8 cellular contexts compared by ENCODE assay signal in the genomic region with DNA sequence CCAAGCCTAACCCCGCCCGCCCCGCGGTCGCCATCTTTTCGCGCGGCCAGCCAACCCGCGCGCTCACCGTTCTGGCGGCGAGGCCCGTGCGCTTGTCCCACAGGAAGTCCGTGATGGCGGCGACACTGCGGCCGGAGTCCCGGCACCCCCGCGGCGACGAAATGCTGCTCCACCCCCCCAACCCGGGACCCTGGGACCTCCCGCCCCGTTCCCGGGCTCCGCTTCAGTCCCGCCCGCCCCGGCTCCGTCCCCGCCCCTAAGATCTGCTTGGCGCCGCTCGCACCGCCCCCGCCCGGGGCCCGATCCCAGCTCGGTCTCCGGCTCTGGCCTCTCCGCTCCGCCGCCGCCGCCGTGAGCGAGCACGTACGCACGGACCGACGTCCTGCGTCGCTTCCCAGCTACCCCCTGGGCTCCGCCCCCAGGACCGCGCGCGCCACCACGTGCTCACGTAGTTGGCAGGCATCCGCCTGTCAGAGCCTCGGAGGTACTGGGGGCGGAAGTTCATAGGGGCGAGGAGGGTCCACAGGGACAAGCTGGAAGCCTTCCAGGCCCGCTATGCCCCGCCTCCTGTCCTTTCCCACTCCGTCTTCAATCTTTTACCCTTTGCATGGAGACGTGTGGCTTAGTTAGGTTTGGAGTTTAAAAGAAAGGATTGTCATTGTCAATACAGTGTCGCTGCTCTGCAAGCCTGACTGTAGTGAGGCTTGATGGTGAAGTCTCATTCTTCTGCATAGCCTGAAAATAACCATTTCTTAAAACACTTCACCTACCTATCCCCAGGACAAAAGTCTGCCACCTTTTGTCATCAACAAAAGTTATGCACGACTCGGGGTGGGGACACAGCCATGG. TPM values are rescaled to one million over a fixed set of nuclear protein-coding genes. Genes with fewer than 3 reads are reported as not detected.
DNase-seq lines count a peak whose midpoint lies in the region; ATAC-seq, FAIRE-seq and TF ChIP-seq lines count a peak whose summit lies in the region.

A gene (minus strand): TSS at position 371 of the 849 bp plus-strand sequence. CDS start 2,527 bp downstream, outside the sequence.

- CTCF ChIA-PET in T-cell (lab: Charles Lee) = interaction anchor here (0.5 to 1.3 kb wide), 12 partner anchors 8 to 834 kb away, joined by 3 to 12 read pairs (median 4); a partner anchor contains a TSS

- H3K9me3 ChIP-seq in adipocyte (ENCODE audit: control insufficient read depth, low read length) (no peaks in the 10 kb centered on the region), cardiac muscle cell (ENCODE audit: low read depth) (no peaks in the 10 kb centered on the region), transverse colon (no peaks in the 10 kb centered on the region)

- peak within 1 kb of the TSS; percentile 83 for H3K4me3 ChIP-seq in adipocyte (ENCODE audit: low read length)
- H3K4me3 ChIP-seq in cardiac muscle cell = peak within 1 kb of the TSS; percentile 78
- peak within 1 kb of the TSS; percentile 72 to 95 (median 92) for H3K4me3 ChIP-seq in transverse colon

- H3K4me1 ChIP-seq in adipocyte (ENCODE audit: control insufficient read depth, insufficient read depth, low read length) (peaks cover 19% of the 10 kb centered on the region), cardiac muscle cell (ENCODE audit: low read depth) (peaks cover 11% of the 10 kb centered on the region), transverse colon (peaks cover 9 to 37% (median 28%) of the 10 kb centered on the region in 4 donors)

- H3K27ac Mint-ChIP-seq in T-cell = peak within 1 kb of the TSS; percentile 91 to 92

- peak within 1 kb of the TSS; percentile 86 for H3K9ac ChIP-seq in adipocyte (ENCODE audit: low read length)

- no peak for TF ChIP-seq EP300 in transverse colon (IDR thresholded peaks at IDR 0.05; ENCODE audit: low read depth)

- TF ChIP-seq CTCF in cardiac muscle cell (IDR thresholded peaks at IDR 0.05; ENCODE audit: low read depth, low read length) (no peak), transverse colon (IDR thresholded peaks at IDR 0.05) (no peak)

- in situ Hi-C loops in transverse colon (cut with MboI; ENCODE audit: low pct_ligation_motif_present in 1 of 4, low pct_unique_long_range_greater_than_20kb in 1 of 4, low sequenced_read_pairs in 3 of 4) = loop anchor here in 3 of 4 donors (10.0 to 25.0 kb wide), 2 partner anchors 51 to 314 kb away; a partner anchor contains a TSS

- H3K36me3 ChIP-seq in adipocyte (ENCODE audit: control insufficient read depth, insufficient read depth, low read length, severe bottlenecking) (peaks cover 30% of the 10 kb centered on the region), cardiac muscle cell (peaks cover 23% of the 10 kb centered on the region), transverse colon (peaks cover 0 to 22% (median 13%) of the 10 kb centered on the region in 4 donors)

- H3K4me3 Mint-ChIP-seq in T-cell = peak within 1 kb of the TSS; percentile 90 to 93 (median 92)

- DNase-seq in GM12891 (ENCODE audit: insufficient read length, low spot score) (peak; percentile 97), NCI-H146 (lab: John Stamatoyannopoulos, UW) (peak; percentile 98), T-cell (peak; percentile 86 to 97 (median 93)), adipocyte (ENCODE audit: low read depth) (peak; percentile 97), cardiac muscle cell (ENCODE audit: low read depth in 1 of 2, low spot score in 1 of 2) (peak; percentile 98), pons (ENCODE audit: low spot score) (peak; percentile 88), transverse colon (peak; percentile 97)

- H3K27me3 ChIP-seq in adipocyte (replicated peaks; ENCODE audit: control insufficient read depth, insufficient read depth, low read length) (no peaks in the 10 kb centered on the region), cardiac muscle cell (no peaks in the 10 kb centered on the region), transverse colon (no peaks in the 10 kb centered on the region)

- POLR2A ChIA-PET in T-cell (lab: Charles Lee) = interaction anchor here in 1 of 2 donors (0.5 to 1.2 kb wide), 2 partner anchors 14 to 35 kb away, joined by 5 to 9 read pairs; a partner anchor contains a TSS

- peak within 1 kb of the TSS; percentile 95 for H3K27ac ChIP-seq in cardiac muscle cell
- peak within 1 kb of the TSS; percentile 97 to 99 (median 98) for H3K27ac ChIP-seq in transverse colon

- peaks cover 19% of the 10 kb centered on the region for H3K36me3 Mint-ChIP-seq in T-cell

- WGBS in transverse colon (ENCODE audit: low coverage in 1 of 2), 2 donors = 0 to 1% methylated on average over 2 to 45 of the region's 77 CpGs

- TF ChIP-seq POLR2A in GM12891 (IDR thresholded peaks at IDR 0.05; ENCODE audit: low read depth, low read length) = peak; percentile 79
- TF ChIP-seq POLR2A in transverse colon (IDR thresholded peaks at IDR 0.05) = peak; percentile 83

- no peaks in the 10 kb centered on the region for H3K9me3 Mint-ChIP-seq in T-cell

- intact Hi-C loops in transverse colon (cut with DNase I; ENCODE audit: low total_unique reads) = no loop called here

- peak; percentile 96 for FAIRE-seq in GM12891 (lab: Jason Lieb, UNC)

- no peaks in the 10 kb centered on the region for H3K27me3 Mint-ChIP-seq in T-cell

- peaks cover 43 to 53% (median 51%) of the 10 kb centered on the region in 3 donors for H3K4me1 Mint-ChIP-seq in T-cell

- ATAC-seq in HG02840 (IDR thresholded peaks at IDR 0.05; ENCODE audit: low FRiP score, unreplicated experiment) (peak; percentile 70), T-cell (replicated peaks in 1 of 4) (peak; percentile 86 to 88 (median 87))

TF ChIP-seq in GM12891, 5 proteins besides CTCF, POLR2A, EP300 and RAD21:
- peak; percentile 20 for TF ChIP-seq PAX5 (IDR thresholded peaks at IDR 0.05; ENCODE audit: insufficient read depth, low read length, severe bottlenecking)
- peak; percentile 83 for TF ChIP-seq POLR2AphosphoS5 (IDR thresholded peaks at IDR 0.05; ENCODE audit: low read depth, low read length)
- peak; percentile 53; the same call in 1 of the 2 replicates for TF ChIP-seq SPI1 (IDR thresholded peaks at IDR 0.05; ENCODE audit: low read depth, low read length)
- no peak for TF ChIP-seq POU2F2 (IDR thresholded peaks at IDR 0.05; ENCODE audit: low read depth, low read length)
- peak; percentile 19 for TF ChIP-seq TAF1 (IDR thresholded peaks at IDR 0.05; ENCODE audit: low read depth, low read length)

RNA-seq across cellular contexts. Expression of the gene that starts here (rescaled TPM):
- 35.8 TPM for polyA plus RNA-seq in GM12891 (2012; ENCODE audit: low read depth, missing spikeins)
- 100 to 1,000 TPM in 3 of 5 donors, 10 to 100 TPM in 2; 76.4 to 123 (median 110) TPM for total RNA-seq in T-cell
- 57.3 and 65.3 TPM in 2 replicates for total RNA-seq in cardiac muscle cell
- 45.1 and 68.5 TPM in 2 replicates for polyA plus RNA-seq in cardiac muscle cell
- total RNA-seq in transverse colon = 10 to 100 TPM; 31.9 to 92.9 (median 51.5) TPM

Comparison
In these comparisons a context has a peak if more than half of its experiments do, and no peak if none do; other contexts are left out.
1. Peak in every context shown above with its lines: DNase-seq, ATAC-seq, H3K4me3 ChIP-seq and H3K27ac ChIP-seq.